13 cellular contexts compared by ENCODE assay signal in the genomic region with DNA sequence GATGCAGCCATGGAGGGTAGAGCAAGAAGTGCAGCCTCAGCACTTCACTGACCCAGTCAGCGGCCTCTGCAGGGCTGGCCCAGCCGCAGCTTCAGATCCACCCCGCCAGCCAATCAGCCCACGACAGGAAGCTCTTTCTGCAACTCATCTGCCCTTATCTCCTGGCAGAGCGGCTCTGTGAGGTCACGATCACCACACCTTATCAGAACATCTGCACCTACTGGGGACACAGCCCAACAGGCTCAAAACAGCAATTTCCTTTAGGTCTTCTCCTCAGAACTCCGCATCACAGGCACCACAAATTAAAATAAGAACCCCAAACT.
DNase-seq lines count a peak whose midpoint lies in the region; ATAC-seq, FAIRE-seq and TF ChIP-seq lines count a peak whose summit lies in the region.
"Had no signal": no experiment of that assay in that cellular context is flagged by ENCODE, and none has a peak within 500 bp of the region (broad histone marks: within the 10 kb centered on the region; RNA-seq: fewer than 3 reads in every experiment).

No MANE protein-coding gene starts in this region.

- POLR2A ChIA-PET in activated CD8-positive, alpha-beta T cell treated with anti-CD3 and anti-CD28 coated beads for 36 hours (lab: Charles Lee): interaction anchor here (1.1 kb wide), 1 partner anchor 13 kb away, joined by 3 read pairs; no protein-coding TSS in a partner anchor

- TF ChIP-seq CTCF in activated CD8-positive, alpha-beta T cell treated with anti-CD3 and anti-CD28 coated beads for 36 hours (IDR thresholded peaks at IDR 0.05): no peak

- FAIRE-seq in GM19239 (lab: Jason Lieb, UNC): no peak
- FAIRE-seq: endothelial cell of umbilical vein, GM12878, H1, TTC549 had no signal

- peaks cover 9% of the 10 kb centered on the region for H3K9me3 Mint-ChIP-seq in activated CD8-positive, alpha-beta T cell treated with anti-CD3 and anti-CD28 coated beads for 36 hours

- intact Hi-C loops in activated CD8-positive, alpha-beta T cell treated with anti-CD3 and anti-CD28 coated beads for 36 hours (cut with micrococcal nuclease): no loop called here

- CTCF ChIA-PET in activated CD8-positive, alpha-beta T cell treated with anti-CD3 and anti-CD28 coated beads for 36 hours (lab: Charles Lee): interaction anchor here (0.8 kb wide), 1 partner anchor 282 kb away, joined by 4 read pairs; no protein-coding TSS in a partner anchor

- H3K4me1 Mint-ChIP-seq in activated CD8-positive, alpha-beta T cell treated with anti-CD3 and anti-CD28 coated beads for 36 hours (ENCODE audit: low read depth): peaks cover 36% of the 10 kb centered on the region

- no peaks in the 10 kb centered on the region for H3K27me3 Mint-ChIP-seq in activated CD8-positive, alpha-beta T cell treated with anti-CD3 and anti-CD28 coated beads for 36 hours

- DNase-seq in CMK (ENCODE audit: low read depth): peak; percentile 7
- DNase-seq in activated CD8-positive, alpha-beta T cell treated with anti-CD3 and anti-CD28 coated beads for 36 hours: peak; percentile 85
- peak; percentile 82 for DNase-seq in central memory CD4-positive, alpha-beta T cell
- peak; percentile 62 for DNase-seq in stimulated activated CD4-positive, alpha-beta T cell treated with anti-CD3 and anti-CD28 coated beads, Interleukin-4, amount 100 ng/mL, for 24 hours
- no peak for DNase-seq in NCI-H146 (lab: John Stamatoyannopoulos, UW)
- DNase-seq in GM19239 (ENCODE audit: insufficient read length, low spot score): no peak
- DNase-seq: sigmoid colon had no signal

- H3K27ac Mint-ChIP-seq in activated CD8-positive, alpha-beta T cell treated with anti-CD3 and anti-CD28 coated beads for 36 hours: peak overlapping the region; percentile 92

- peak; percentile 99 for ATAC-seq in activated CD8-positive, alpha-beta T cell treated with anti-CD3 and anti-CD28 coated beads for 36 hours
- ATAC-seq in GM19463 (IDR thresholded peaks at IDR 0.05; ENCODE audit: unreplicated experiment) (no peak), HG03159 (IDR thresholded peaks at IDR 0.05; ENCODE audit: unreplicated experiment) (no peak)
- ATAC-seq: GM12878 had no signal

- no peaks in the 10 kb centered on the region for H3K36me3 Mint-ChIP-seq in activated CD8-positive, alpha-beta T cell treated with anti-CD3 and anti-CD28 coated beads for 36 hours (ENCODE audit: low read depth)

- H3K4me3 Mint-ChIP-seq in activated CD8-positive, alpha-beta T cell treated with anti-CD3 and anti-CD28 coated beads for 36 hours: peak overlapping the region; percentile 51

Comparison
In these comparisons a context has a peak if more than half of its experiments do, and no peak if none do; other contexts are left out.
1. DNase-seq: peak in CMK (single experiment), activated CD8-positive, alpha-beta T cell treated with anti-CD3 and anti-CD28 coated beads for 36 hours (single experiment), central memory CD4-positive, alpha-beta T cell (single experiment) and stimulated activated CD4-positive, alpha-beta T cell treated with anti-CD3 and anti-CD28 coated beads, Interleukin-4, amount 100 ng/mL, for 24 hours (single experiment); none in NCI-H146 (single experiment) and GM19239 (single experiment).